Comparison of ENCODE assay signal across 8 cellular contexts in the genomic region with DNA sequence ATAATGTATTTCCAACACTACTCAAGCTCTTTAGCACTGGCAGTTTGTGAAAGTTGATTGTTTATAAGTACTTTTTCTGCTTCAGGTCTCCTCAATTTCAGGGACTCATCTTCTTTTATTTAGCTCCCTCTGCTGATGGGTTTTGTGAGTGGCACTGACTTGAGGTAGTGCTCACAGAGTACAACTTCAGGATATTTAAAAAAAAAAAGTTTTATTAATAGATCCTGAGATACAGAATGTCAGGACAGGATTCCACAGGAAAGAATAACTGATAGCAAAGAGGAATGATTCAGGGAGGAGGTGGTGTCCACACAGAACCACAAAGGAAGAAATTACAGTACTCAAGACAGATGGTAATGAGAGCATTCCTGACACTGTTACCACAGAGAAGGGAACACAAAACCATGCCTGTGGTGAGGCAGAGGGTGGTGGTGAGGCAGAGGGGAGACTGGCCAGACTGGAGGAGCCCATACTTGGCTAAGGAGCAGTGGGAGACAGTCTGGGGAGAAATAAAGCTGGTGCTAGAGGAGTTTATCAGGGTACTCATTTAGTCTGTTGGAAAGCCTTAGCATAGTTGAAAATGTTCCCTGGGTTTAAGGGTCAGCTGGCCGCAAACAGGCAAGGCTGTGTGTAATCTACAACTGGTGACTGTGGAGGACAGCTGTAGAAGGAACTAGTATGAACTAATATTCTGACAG.
DNase-seq lines count a peak whose midpoint lies in the region; ATAC-seq and TF ChIP-seq lines count a peak whose summit lies in the region.

No MANE protein-coding gene starts in this region.

- H3K9ac ChIP-seq in HUES6 (ENCODE audit: low read length), result no peak overlapping the region

- H3K27ac ChIP-seq in HUES6 (ENCODE audit: low read depth, low read length) (peak overlapping the region; percentile 21; the same call in 1 of the 2 replicates), RWPE2 (ENCODE audit: poor library complexity, severe bottlenecking) (peak overlapping the region; percentile 25), ectodermal cell (ENCODE audit: insufficient read depth, low read depth, low read length, poor library complexity, severe bottlenecking) (peak overlapping the region; percentile 88), lower lobe of right lung (peak overlapping the region; percentile 42), upper lobe of right lung (peak overlapping the region; percentile 51)

- H3K4me1 ChIP-seq in HUES6 (ENCODE audit: control insufficient read depth, insufficient read depth, low read length) (peaks cover 8% of the 10 kb centered on the region; the same call in 1 of the 2 replicates), RWPE2 (ENCODE audit: insufficient read depth, poor library complexity, severe bottlenecking) (peaks cover 8% of the 10 kb centered on the region), ectodermal cell (ENCODE audit: control insufficient read depth, insufficient read depth, low read length) (peaks cover 14% of the 10 kb centered on the region), lower lobe of right lung (peaks cover 20% of the 10 kb centered on the region), upper lobe of right lung (peaks cover 23% of the 10 kb centered on the region)

- ATAC-seq in activated naive CD4-positive, alpha-beta T cell treated with anti-CD3 and anti-CD28 coated beads, Interleukin-2, amount 50 U/mL, for 72 hours, result peak; percentile 29 to 35
- ATAC-seq in RWPE2 (ENCODE audit: low read depth), result peak; percentile 81
- peak; percentile 72 to 78 for ATAC-seq in lower lobe of right lung
- ATAC-seq in upper lobe of right lung, result peak; percentile 81
- no peak for ATAC-seq in GM21576 (IDR thresholded peaks at IDR 0.05; ENCODE audit: unreplicated experiment)

- H3K9me3 Mint-ChIP-seq in activated naive CD4-positive, alpha-beta T cell treated with anti-CD3 and anti-CD28 coated beads, Interleukin-2, amount 50 U/mL, for 72 hours, result no peaks in the 10 kb centered on the region

- 67 to 77% methylated on average over 1 of the region's 1 CpG for WGBS in ectodermal cell, 2 experiments

- H3K36me3 ChIP-seq in HUES6 (ENCODE audit: control insufficient read depth, insufficient read depth, low read length) (no peaks in the 10 kb centered on the region), RWPE2 (ENCODE audit: low read depth) (peaks cover 4% of the 10 kb centered on the region), ectodermal cell (ENCODE audit: control insufficient read depth, insufficient read depth, low read length) (no peaks in the 10 kb centered on the region), lower lobe of right lung (peaks cover 9% of the 10 kb centered on the region), upper lobe of right lung (peaks cover 4% of the 10 kb centered on the region)

- H3K4me3 ChIP-seq in HUES6 (ENCODE audit: low read depth, low read length) (no peak overlapping the region), RWPE2 (ENCODE audit: severe bottlenecking) (no peak overlapping the region), ectodermal cell (ENCODE audit: insufficient read depth, low read depth, low read length) (no peak overlapping the region), lower lobe of right lung (no peak overlapping the region), upper lobe of right lung (no peak overlapping the region)

- no peaks in the 10 kb centered on the region for H3K9me3 ChIP-seq in HUES6 (ENCODE audit: control insufficient read depth, insufficient read depth, low read depth, low read length)
- no peaks in the 10 kb centered on the region for H3K9me3 ChIP-seq in RWPE2 (ENCODE audit: severe bottlenecking)
- H3K9me3 ChIP-seq in ectodermal cell (ENCODE audit: control insufficient read depth, low read length), result no peaks in the 10 kb centered on the region
- H3K9me3 ChIP-seq in lower lobe of right lung, result no peaks in the 10 kb centered on the region
- no peaks in the 10 kb centered on the region for H3K9me3 ChIP-seq in upper lobe of right lung

- no peak for DNase-seq in activated naive CD4-positive, alpha-beta T cell treated with anti-CD3 and anti-CD28 coated beads, Interleukin-2, amount 50 U/mL, for 72 hours (ENCODE audit: low spot score in 2 of 2)
- DNase-seq in activated naive CD4-positive, alpha-beta T cell (lab: John Stamatoyannopoulos, UW), result no peak
- DNase-seq in RWPE2 (ENCODE audit: low spot score) (no peak), lower lobe of right lung (no peak), upper lobe of right lung (no peak)

- peak overlapping the region in 1 of 2 donors; percentile 41 for H3K27ac Mint-ChIP-seq in activated naive CD4-positive, alpha-beta T cell treated with anti-CD3 and anti-CD28 coated beads, Interleukin-2, amount 50 U/mL, for 72 hours

- peak; percentile 80 for TF ChIP-seq CTCF in RWPE2 (IDR thresholded peaks at IDR 0.05; ENCODE audit: poor library complexity, severe bottlenecking)
- TF ChIP-seq CTCF in lower lobe of right lung (IDR thresholded peaks at IDR 0.05), result peak; percentile 48
- TF ChIP-seq CTCF in upper lobe of right lung (IDR thresholded peaks at IDR 0.05), result peak; percentile 54

- no peaks in the 10 kb centered on the region for H3K36me3 Mint-ChIP-seq in activated naive CD4-positive, alpha-beta T cell treated with anti-CD3 and anti-CD28 coated beads, Interleukin-2, amount 50 U/mL, for 72 hours

- intact Hi-C loops in lower lobe of right lung (cut with DNase I) (no loop called here), upper lobe of right lung (cut with DNase I) (no loop called here)

- no peaks in the 10 kb centered on the region for H3K27me3 ChIP-seq in HUES6 (ENCODE audit: control insufficient read depth, insufficient read depth, low read length)
- no peaks in the 10 kb centered on the region for H3K27me3 ChIP-seq in RWPE2 (ENCODE audit: insufficient read depth, poor library complexity, severe bottlenecking)
- H3K27me3 ChIP-seq in ectodermal cell (ENCODE audit: control insufficient read depth, insufficient read depth, low read length, poor library complexity, severe bottlenecking), result no peaks in the 10 kb centered on the region
- no peaks in the 10 kb centered on the region for H3K27me3 ChIP-seq in lower lobe of right lung (ENCODE audit: low read depth)
- no peaks in the 10 kb centered on the region for H3K27me3 ChIP-seq in upper lobe of right lung

Comparison
In these comparisons a context has a peak if more than half of its experiments do, and no peak if none do; other contexts are left out.
1. H3K27ac ChIP-seq: peak in every context shown above with its lines; median percentile 88 in ectodermal cell; 51 in upper lobe of right lung; 42 in lower lobe of right lung; 25 in RWPE2; 21 in HUES6.